Comparison of ENCODE assay signal across 8 cellular contexts in genomic region chr11:57546869-57547518, GRCh38. TPM values are rescaled to one million over a fixed set of nuclear protein-coding genes. Genes with fewer than 3 reads are reported as not detected.
DNase-seq lines count a peak whose midpoint lies in the region; ATAC-seq and TF ChIP-seq lines count a peak whose summit lies in the region.

No MANE protein-coding gene starts in this region.

- H3K23ac ChIP-seq in H9 (ENCODE audit: insufficient read length, low read depth, low read length), result no peak overlapping the region

- no peaks in the 10 kb centered on the region for H3K9me3 Mint-ChIP-seq in H9

- H3K4me1 ChIP-seq in H9 (ENCODE audit: insufficient read depth, low read length) (peaks cover 4% of the 10 kb centered on the region; the same call in 1 of the 2 replicates), PC-3 (ENCODE audit: insufficient read depth, low read length) (no peaks in the 10 kb centered on the region)

- no peak overlapping the region for H2BK20ac ChIP-seq in H9 (ENCODE audit: low read depth, low read length, poor library complexity, severe bottlenecking)

- peaks cover 21 to 38% of the 10 kb centered on the region in 2 experiments for H3K4me1 Mint-ChIP-seq in H9

- no peaks in the 10 kb centered on the region for H3K23me2 ChIP-seq in H9 (ENCODE audit: insufficient read length, low read depth, low read length, poor library complexity, severe bottlenecking)

- H3K9ac ChIP-seq in H9 (ENCODE audit: extremely low read depth, insufficient read length, low read length) (no peak overlapping the region), PC-3 (ENCODE audit: low read length) (no peak overlapping the region)

- no peak overlapping the region for H3K56ac ChIP-seq in H9 (ENCODE audit: insufficient read length, low read depth, low read length)

- H2AFZ ChIP-seq in H9 (ENCODE audit: low read length) (no peak overlapping the region), PC-3 (ENCODE audit: low read length) (0 out of 2 replicates have a peak overlapping the region, but pooled peaks have one; percentile 18)

- H3K9me2 ChIP-seq in PC-3 (replicated peaks; ENCODE audit: low read length), result no peaks in the 10 kb centered on the region

- no peaks in the 10 kb centered on the region for H3F3A ChIP-seq in PC-3 (ENCODE audit: low read length, unreplicated experiment)

- ATAC-seq in PC-3, result peak; percentile 91
- ATAC-seq in GM21528 (IDR thresholded peaks at IDR 0.05; ENCODE audit: low FRiP score, unreplicated experiment), result no peak

- no peak overlapping the region for H3K14ac ChIP-seq in H9 (ENCODE audit: insufficient read depth, low read length)

- H3K4me3 ChIP-seq in PC-3 (ENCODE audit: low read length), result no peak overlapping the region

- H2BK12ac ChIP-seq in H9 (ENCODE audit: insufficient read length, low read depth, low read length), result no peak overlapping the region

- CTCF ChIA-PET in PC-3 (lab: Charles Lee), result interaction anchor here (0.6 kb wide), 1 partner anchor 197 kb away, joined by 5 read pairs; no protein-coding TSS in a partner anchor

- no peaks in the 10 kb centered on the region for H3K79me1 ChIP-seq in H9 (ENCODE audit: insufficient read depth, low read depth, low read length, poor library complexity, severe bottlenecking)

- H3K9me3 ChIP-seq in H9 (ENCODE audit: control insufficient read depth, low read depth, low read length) (no peaks in the 10 kb centered on the region), PC-3 (ENCODE audit: low read length) (no peaks in the 10 kb centered on the region)

- no peak overlapping the region for H4K91ac ChIP-seq in H9 (ENCODE audit: insufficient read length, low read depth, low read length)

- H3T11ph ChIP-seq in H9 (ENCODE audit: low read length), result no peak overlapping the region

- no peak overlapping the region for H4K8ac ChIP-seq in H9 (replicated peaks; ENCODE audit: insufficient read length, low read depth, low read length)

- H3K27me3 Mint-ChIP-seq in H9 (ENCODE audit: low read depth), result peaks cover 21% of the 10 kb centered on the region

- peaks cover 3 to 15% (median 6%) of the 10 kb centered on the region in 3 experiments; a peak in 6 of 7 replicates for H3K36me3 Mint-ChIP-seq in H9 (ENCODE audit: insufficient read depth in 1 of 3, low read depth in 3 of 3)

- intact Hi-C loops in PC-3 (cut with micrococcal nuclease), result no loop called here

- no peak overlapping the region for H3K18ac ChIP-seq in H9 (ENCODE audit: insufficient read length, low read depth, low read length)

- no peak overlapping the region for H2BK120ac ChIP-seq in H9 (ENCODE audit: low read depth, low read length, poor library complexity, severe bottlenecking)

- no peak overlapping the region for H3K27ac ChIP-seq in H9 (ENCODE audit: insufficient read length, low read depth, low read length)
- no peak overlapping the region for H3K27ac ChIP-seq in PC-3 (ENCODE audit: low read length)

- H3K36me3 ChIP-seq in PC-3 (ENCODE audit: low read depth, low read length), result no peaks in the 10 kb centered on the region

- H3K4me2 ChIP-seq in H9 (ENCODE audit: insufficient read depth, insufficient read length, low read length) (no peak overlapping the region), PC-3 (ENCODE audit: low read length) (no peak overlapping the region)

- no peaks in the 10 kb centered on the region for H4K20me1 ChIP-seq in H9 (ENCODE audit: control insufficient read depth, insufficient read depth, insufficient read length)
- H4K20me1 ChIP-seq in PC-3 (ENCODE audit: low read length), result no peaks in the 10 kb centered on the region

- DNase-seq in NCI-H82 (lab: John Stamatoyannopoulos, UW) (peak; percentile 66), NCI-H82 treated with DMSO at 0.1 percent for 48 hours (lab: John Stamatoyannopoulos, UW; ENCODE audit: unreplicated experiment) (no peak), H9 (peak; percentile 71), PC-3 (peak; percentile 62), fibroblast of gingiva (ENCODE audit: low read depth) (peak; percentile 21), cerebellum (ENCODE audit: low spot score) (no peak), middle frontal gyrus (ENCODE audit: extremely low spot score, low spot score) (no peak)

- H2BK5ac ChIP-seq in H9 (ENCODE audit: insufficient read length, low read length), result no peak overlapping the region

- H3K27ac Mint-ChIP-seq in H9, result peak overlapping the region in 1 of 3 experiments; percentile 75; a peak in 1 of 7 replicates

- no peak overlapping the region for H3K4me3 Mint-ChIP-seq in H9

- H3K27me3 ChIP-seq in H9 (ENCODE audit: insufficient read depth, low read length) (no peaks in the 10 kb centered on the region), PC-3 (ENCODE audit: low read length) (no peaks in the 10 kb centered on the region)

- no peaks in the 10 kb centered on the region for H3K79me2 ChIP-seq in H9 (ENCODE audit: insufficient read depth, low read length)
- H3K79me2 ChIP-seq in PC-3 (ENCODE audit: low read length), result no peaks in the 10 kb centered on the region

- WGBS in H9 (ENCODE audit: extremely low coverage, insufficient read length, low lambda C conversion rate), result no CpG with 5 or more reads among the region's 6 CpGs

- POLR2A ChIA-PET in PC-3 (lab: Charles Lee; ENCODE audit: unreplicated experiment), result no interaction called here

- TF ChIP-seq CTCF in H9 (conservative IDR thresholded peaks at IDR 0.05) (no peak; the same call in 2 of the 3 replicates), PC-3 (conservative IDR thresholded peaks at IDR 0.05; ENCODE audit: low read depth, low read length) (peak; percentile 39; the same call in 1 of the 2 replicates)

- no TSS peak for BruUV-seq in PC-3 (replicated peaks; lab: Mats Ljungman, UMichigan)

- H4K5ac ChIP-seq in H9 (ENCODE audit: insufficient read length, low read depth, low read length), result no peak overlapping the region

- no peak overlapping the region for H2BK15ac ChIP-seq in H9 (ENCODE audit: low read depth, low read length)

- no peak overlapping the region for H2AK5ac ChIP-seq in H9 (ENCODE audit: insufficient read length, low read length)

- H3K4ac ChIP-seq in H9 (ENCODE audit: low read depth, low read length), result no peak overlapping the region

RNA-seq across cellular contexts. Expression of gene SMTNL1, which starts 9.6 kb away (rescaled TPM):
- 0.18 TPM in 1 of 2 replicates, not detected in the other for total RNA-seq in H9 (2021)
- not detected in 2 replicates for total RNA-seq in PC-3 (2014; rRNA removed)
- total RNA-seq in cerebellum, result not detected

RNA-seq across cellular contexts. Expression of gene TIMM10, which starts 16.4 kb away (rescaled TPM):
- total RNA-seq in H9 (2021), result 126 and 130 TPM in 2 replicates
- total RNA-seq in PC-3 (2014; rRNA removed), result 233 and 313 TPM in 2 replicates
- 20.4 TPM for total RNA-seq in cerebellum

RNA-seq across cellular contexts. Expression of gene UBE2L6, which starts 20.5 kb away (rescaled TPM):
- total RNA-seq in H9 (2021) (38.2 and 38.9 TPM in 2 replicates), PC-3 (2014; rRNA removed) (16.5 and 17.3 TPM in 2 replicates), cerebellum (32.8 TPM)

RNA-seq across cellular contexts. Expression of gene SLC43A1, which starts 31.5 kb away (rescaled TPM):
- total RNA-seq in H9 (2021) (16.3 and 17.0 TPM in 2 replicates), PC-3 (2014; rRNA removed) (7.4 and 12.4 TPM in 2 replicates), cerebellum (3.3 TPM)

RNA-seq across cellular contexts. Expression of gene SERPING1, which starts 50.5 kb away (rescaled TPM):
- total RNA-seq in H9 (2021) (35.2 and 37.9 TPM in 2 replicates), PC-3 (2014; rRNA removed) (not detected in 2 replicates), cerebellum (16.7 TPM)

Comparison
In these comparisons a context has a peak if more than half of its experiments do, and no peak if none do; other contexts are left out.
1. DNase-seq: peak in NCI-H82 (single experiment), H9 (single experiment), PC-3 (single experiment) and fibroblast of gingiva (single experiment); none in NCI-H82 treated with DMSO at 0.1 percent for 48 hours (single experiment), cerebellum (single experiment) and middle frontal gyrus (single experiment).